Comparison of ENCODE assay signal across 9 cellular contexts in genomic region chr4:121656269-121656641, GRCh38. TPM values are rescaled to one million over a fixed set of nuclear protein-coding genes. Genes with fewer than 3 reads are reported as not detected.
A peak's percentile ranks its signal among the peaks of the same experiment; 100 is the strongest.
DNase-seq lines count a peak whose midpoint lies in the region; ATAC-seq, FAIRE-seq and TF ChIP-seq lines count a peak whose summit lies in the region.
"Had no signal": no experiment of that assay in that cellular context is flagged by ENCODE, and none has a peak within 500 bp of the region (broad histone marks: within the 10 kb centered on the region; RNA-seq: fewer than 3 reads in every experiment).

No MANE protein-coding gene starts in this region.

- no peak overlapping the region for H3K27ac ChIP-seq in WERI-Rb-1

- ATAC-seq in GM19452 (IDR thresholded peaks at IDR 0.05; ENCODE audit: unreplicated experiment) = peak; percentile 56
- ATAC-seq in sciatic nerve = peak; percentile 92
- ATAC-seq in HG02588 (IDR thresholded peaks at IDR 0.05; ENCODE audit: unreplicated experiment) = no peak
- ATAC-seq in HG03457 (IDR thresholded peaks at IDR 0.05; ENCODE audit: unreplicated experiment) = no peak

- H3K9me3 ChIP-seq in WERI-Rb-1 (ENCODE audit: severe bottlenecking) = peaks cover 2% of the 10 kb centered on the region

- DNase-seq in D721Med (ENCODE audit: insufficient read length, low spot score) = no peak
- DNase-seq in MV-4-11 (lab: John Stamatoyannopoulos, UW) = peak; percentile 49
- peak; percentile 76 for DNase-seq in WERI-Rb-1
- peak; percentile 72 for DNase-seq in glomerular visceral epithelial cell (ENCODE audit: extremely low spot score)
- DNase-seq in sciatic nerve (ENCODE audit: low spot score) = peak; percentile 62
- DNase-seq: natural killer cell had no signal

- no peak for FAIRE-seq in D721Med (lab: Jason Lieb, UNC)

- no peaks in the 10 kb centered on the region for H3K27me3 ChIP-seq in WERI-Rb-1 (ENCODE audit: insufficient read depth, low read depth, severe bottlenecking)

- TF ChIP-seq CTCF in D721Med (IDR thresholded peaks at IDR 0.05; ENCODE audit: insufficient read depth, missing control alignments) = peak; percentile 73
- peak; percentile 60; the same call in 1 of the 2 replicates for TF ChIP-seq CTCF in WERI-Rb-1 (IDR thresholded peaks at IDR 0.05; ENCODE audit: low read depth, low read length)

- intact Hi-C loops in sciatic nerve (cut with DNase I) = loop anchor here (10.0 kb wide), 1 partner anchor 281 kb away; no protein-coding TSS in a partner anchor

- H3K36me3 ChIP-seq in WERI-Rb-1 = no peaks in the 10 kb centered on the region

- no peak overlapping the region for H3K4me3 ChIP-seq in WERI-Rb-1 (ENCODE audit: low read depth, low read length)

RNA-seq across cellular contexts. Expression of gene ANXA5, which starts 40.5 kb away (rescaled TPM):
- total RNA-seq in sciatic nerve = 280 TPM

Comparison
In these comparisons a context has a peak if more than half of its experiments do, and no peak if none do; other contexts are left out.
1. ATAC-seq: peak in GM19452 (single experiment) and sciatic nerve (single experiment); none in HG02588 (single experiment) and HG03457 (single experiment).